8 cellular contexts compared by ENCODE assay signal in the genomic region with DNA sequence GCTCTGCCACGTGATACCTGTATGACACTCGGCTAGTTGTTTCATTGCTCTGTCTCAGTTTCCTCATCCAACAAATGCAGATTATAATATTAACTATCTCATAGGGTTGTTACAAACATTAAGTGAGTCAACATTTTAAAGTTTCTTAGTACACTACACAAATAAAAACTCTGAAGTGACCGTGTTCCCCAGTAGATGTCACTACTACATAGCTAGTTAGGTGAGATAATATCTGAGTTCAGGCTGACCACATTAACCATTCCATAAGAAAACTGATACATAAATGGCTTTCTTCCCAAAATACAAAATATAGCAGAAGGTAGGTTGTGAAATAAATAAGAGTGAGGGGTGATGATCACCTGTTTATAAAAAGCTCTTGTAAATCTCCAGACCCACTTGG.
A peak's percentile ranks its signal among the peaks of the same experiment; 100 is the strongest.
DNase-seq lines count a peak whose midpoint lies in the region; TF ChIP-seq lines count a peak whose summit lies in the region.

No MANE protein-coding gene starts in this region.

- in situ Hi-C loops in SK-MEL-5 (cut with HindIII; ENCODE audit: low pct_unique_long_range_greater_than_20kb, low sequenced_read_pairs) = no loop called here

- TF ChIP-seq CTCF in BE2C (IDR thresholded peaks at IDR 0.05; ENCODE audit: low read depth, low read length) (peak; percentile 42), CD14-positive monocyte (IDR thresholded peaks at IDR 0.05) (no peak)

- H3K36me3 ChIP-seq in BE2C = no peaks in the 10 kb centered on the region

- H3K27ac Mint-ChIP-seq in activated naive CD4-positive, alpha-beta T cell treated with anti-CD3 and anti-CD28 coated beads, Interleukin-2, amount 10 ng/mL, durations not matched to agents 7 days and 5 days = no peak overlapping the region
- no peak overlapping the region for H3K27ac Mint-ChIP-seq in CD14-positive monocyte

- intact Hi-C loops in CD14-positive monocyte (cut with micrococcal nuclease) = no loop called here

- H3K36me3 Mint-ChIP-seq in activated naive CD4-positive, alpha-beta T cell treated with anti-CD3 and anti-CD28 coated beads, Interleukin-2, amount 10 ng/mL, durations not matched to agents 7 days and 5 days = no peaks in the 10 kb centered on the region
- H3K36me3 Mint-ChIP-seq in CD14-positive monocyte = no peaks in the 10 kb centered on the region

- no peak for DNase-seq in BE2C
- DNase-seq in HuH-7 (ENCODE audit: low spot score) = peak; percentile 17
- peak; percentile 43 for DNase-seq in SK-MEL-5 (ENCODE audit: low read depth, low spot score)
- DNase-seq in iPS DF 4.7 (ENCODE audit: extremely low read depth, low spot score) = peak; percentile 9
- no peak for DNase-seq in activated naive CD4-positive, alpha-beta T cell treated with anti-CD3 and anti-CD28 coated beads, Interleukin-2, amount 10 ng/mL, durations not matched to agents 7 days and 5 days
- no peak for DNase-seq in CD14-positive monocyte (ENCODE audit: low spot score)
- no peak for DNase-seq in ecto neural progenitor cell (ENCODE audit: low spot score)
- no peak for DNase-seq in GOT3 (lab: John Stamatoyannopoulos, UW)

- H3K4me1 ChIP-seq in BE2C = no peaks in the 10 kb centered on the region

- no peaks in the 10 kb centered on the region for H3K9me3 ChIP-seq in BE2C

- no peaks in the 10 kb centered on the region for H3K27me3 Mint-ChIP-seq in activated naive CD4-positive, alpha-beta T cell treated with anti-CD3 and anti-CD28 coated beads, Interleukin-2, amount 10 ng/mL, durations not matched to agents 7 days and 5 days
- peaks cover 0 to 9% (median 2%) of the 10 kb centered on the region in 3 donors for H3K27me3 Mint-ChIP-seq in CD14-positive monocyte (ENCODE audit: low read depth in 3 of 3)

- CTCF ChIA-PET in activated naive CD4-positive, alpha-beta T cell treated with anti-CD3 and anti-CD28 coated beads, Interleukin-2, amount 10 ng/mL, durations not matched to agents 7 days and 5 days (lab: Charles Lee) = no interaction called here

- peaks cover 3% of the 10 kb centered on the region for H3K27me3 ChIP-seq in BE2C

- H3K4me3 ChIP-seq in BE2C (ENCODE audit: low read depth, low read length) = no peak overlapping the region

- no peaks in the 10 kb centered on the region for H3K4me1 Mint-ChIP-seq in activated naive CD4-positive, alpha-beta T cell treated with anti-CD3 and anti-CD28 coated beads, Interleukin-2, amount 10 ng/mL, durations not matched to agents 7 days and 5 days
- H3K4me1 Mint-ChIP-seq in CD14-positive monocyte = peaks cover 7% of the 10 kb centered on the region

- H3K4me3 Mint-ChIP-seq in activated naive CD4-positive, alpha-beta T cell treated with anti-CD3 and anti-CD28 coated beads, Interleukin-2, amount 10 ng/mL, durations not matched to agents 7 days and 5 days = no peak overlapping the region
- H3K4me3 Mint-ChIP-seq in CD14-positive monocyte = no peak overlapping the region

- H3K9me3 Mint-ChIP-seq in activated naive CD4-positive, alpha-beta T cell treated with anti-CD3 and anti-CD28 coated beads, Interleukin-2, amount 10 ng/mL, durations not matched to agents 7 days and 5 days = no peaks in the 10 kb centered on the region
- no peaks in the 10 kb centered on the region for H3K9me3 Mint-ChIP-seq in CD14-positive monocyte

Comparison
In these comparisons a context has a peak if more than half of its experiments do, and no peak if none do; other contexts are left out.
1. DNase-seq: peak in HuH-7 (single experiment), SK-MEL-5 (single experiment) and iPS DF 4.7 (single experiment); none in BE2C (single experiment), activated naive CD4-positive, alpha-beta T cell treated with anti-CD3 and anti-CD28 coated beads, Interleukin-2, amount 10 ng/mL, durations not matched to agents 7 days and 5 days (single experiment), CD14-positive monocyte (single experiment), ecto neural progenitor cell (single experiment) and GOT3 (single experiment).